ENCODE assay signal across 16 cellular contexts in the genomic region with DNA sequence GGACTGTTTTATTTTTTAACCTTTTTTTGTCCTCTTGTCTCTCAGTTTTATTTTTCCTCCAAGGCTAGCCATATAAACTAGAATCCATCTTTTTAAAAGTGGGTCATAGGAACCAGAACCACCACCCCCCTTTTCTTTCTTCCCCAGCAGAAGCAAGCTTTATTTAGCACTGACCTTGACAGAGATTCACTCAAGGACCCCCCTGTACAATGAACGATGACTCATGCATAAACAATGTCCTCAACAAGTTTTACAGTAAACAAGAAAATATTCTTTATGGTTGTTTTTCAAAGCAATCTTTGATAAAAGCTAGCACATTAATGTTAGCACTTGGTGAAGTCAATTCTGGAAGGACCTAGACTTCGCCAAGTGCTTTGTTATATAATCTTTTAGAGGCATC. TPM values are rescaled to one million over a fixed set of nuclear protein-coding genes. Genes with fewer than 3 reads are reported as not detected.
DNase-seq lines count a peak whose midpoint lies in the region; ATAC-seq and TF ChIP-seq lines count a peak whose summit lies in the region.
"Had no signal": no experiment of that assay in that cellular context is flagged by ENCODE, and none has a peak within 500 bp of the region (broad histone marks: within the 10 kb centered on the region; RNA-seq: fewer than 3 reads in every experiment).

No MANE protein-coding gene starts in this region.

- ATAC-seq in naive B cell (ENCODE audit: low read depth in 2 of 2) (no peak), HG02642 (IDR thresholded peaks at IDR 0.05; ENCODE audit: poor library complexity, unreplicated experiment) (no peak)
- ATAC-seq: natural killer cell; right cardiac atrium; stimulated activated naive CD8-positive, alpha-beta T cell treated with anti-CD3 and anti-CD28 coated beads, Interleukin-15, amount 100 ng/mL, for 72 hours had no signal

- H3K36me3 Mint-ChIP-seq in naive B cell = peaks cover 0 to 11% of the 10 kb centered on the region in 2 donors
- peaks cover 3 to 19% (median 5%) of the 10 kb centered on the region in 3 experiments; a peak in 6 of 7 replicates for H3K36me3 Mint-ChIP-seq in H9 (ENCODE audit: insufficient read depth in 1 of 3, low read depth in 3 of 3)
- H3K36me3 Mint-ChIP-seq: natural killer cell had no signal

- H3T11ph ChIP-seq in H9 (ENCODE audit: low read length) = no peak overlapping the region

- H3K56ac ChIP-seq in H9 (ENCODE audit: insufficient read length, low read depth, low read length) = no peak overlapping the region

- H3K27me3 Mint-ChIP-seq in naive B cell = no peaks in the 10 kb centered on the region
- H3K27me3 Mint-ChIP-seq in H9 (ENCODE audit: low read depth) = no peaks in the 10 kb centered on the region
- H3K27me3 Mint-ChIP-seq: stimulated activated naive CD8-positive, alpha-beta T cell treated with anti-CD3 and anti-CD28 coated beads, Interleukin-15, amount 100 ng/mL, for 72 hours had no signal

- no peak overlapping the region for H2BK120ac ChIP-seq in H9 (ENCODE audit: low read depth, low read length, poor library complexity, severe bottlenecking)

- H4K5ac ChIP-seq in H9 (ENCODE audit: insufficient read length, low read depth, low read length) = no peak overlapping the region

- H2AK5ac ChIP-seq in H9 (ENCODE audit: insufficient read length, low read length) = no peak overlapping the region

- H3K4me3 Mint-ChIP-seq in naive B cell (peak overlapping the region in 2 of 8 donors; percentile 1 to 19), H9 (no peak overlapping the region)
- H3K4me3 Mint-ChIP-seq: natural killer cell; stimulated activated naive CD8-positive, alpha-beta T cell treated with anti-CD3 and anti-CD28 coated beads, Interleukin-15, amount 100 ng/mL, for 72 hours had no signal

- peak overlapping the region; percentile 19 for H3K4me2 ChIP-seq in DOHH2 (ENCODE audit: low read length)
- H3K4me2 ChIP-seq in H9 (ENCODE audit: insufficient read depth, insufficient read length, low read length) = no peak overlapping the region

- no peak overlapping the region for H2BK5ac ChIP-seq in H9 (ENCODE audit: insufficient read length, low read length)

- intact Hi-C loops in colonic mucosa (cut with DNase I) = no loop called here

- no peaks in the 10 kb centered on the region for H3K27me3 ChIP-seq in DOHH2 (ENCODE audit: control insufficient read depth, low read length)
- H3K27me3 ChIP-seq in H9 (ENCODE audit: insufficient read depth, low read length) = no peaks in the 10 kb centered on the region
- H3K27me3 ChIP-seq in colonic mucosa = no peaks in the 10 kb centered on the region

- H3K14ac ChIP-seq in H9 (ENCODE audit: insufficient read depth, low read length) = no peak overlapping the region

- H3K36me3 ChIP-seq in DOHH2 (ENCODE audit: control insufficient read depth, low read length) (peaks cover 18% of the 10 kb centered on the region), colonic mucosa (no peaks in the 10 kb centered on the region)
- H3K36me3 ChIP-seq: HAP-1 had no signal

- no peak overlapping the region for H3K23ac ChIP-seq in H9 (ENCODE audit: insufficient read length, low read depth, low read length)

- H4K91ac ChIP-seq in H9 (ENCODE audit: insufficient read length, low read depth, low read length) = no peak overlapping the region

- peaks cover 2% of the 10 kb centered on the region for H3K79me1 ChIP-seq in H9 (ENCODE audit: insufficient read depth, low read depth, low read length, poor library complexity, severe bottlenecking)

- H3F3A ChIP-seq in DOHH2 (ENCODE audit: control insufficient read depth, insufficient read depth) = peaks cover 4% of the 10 kb centered on the region

- H3K4me1 ChIP-seq in DOHH2 (ENCODE audit: control insufficient read depth, low read length) (peaks cover 51% of the 10 kb centered on the region), H9 (ENCODE audit: insufficient read depth, low read length) (no peaks in the 10 kb centered on the region), colonic mucosa (peaks cover 4% of the 10 kb centered on the region)

- H3K9me3 ChIP-seq in DOHH2 (ENCODE audit: control insufficient read depth, insufficient read depth, low read length) = no peaks in the 10 kb centered on the region
- H3K9me3 ChIP-seq in H9 (ENCODE audit: control insufficient read depth, low read depth, low read length) = no peaks in the 10 kb centered on the region
- H3K9me3 ChIP-seq in colonic mucosa = no peaks in the 10 kb centered on the region
- H3K9me3 ChIP-seq: HAP-1 had no signal

- H3K4me3 ChIP-seq in DOHH2 (ENCODE audit: low read length) (no peak overlapping the region), choroid plexus epithelial cell (ENCODE audit: low read depth, low read length) (no peak overlapping the region), colonic mucosa (no peak overlapping the region)
- H3K4me3 ChIP-seq: HAP-1 had no signal

- H2BK12ac ChIP-seq in H9 (ENCODE audit: insufficient read length, low read depth, low read length) = no peak overlapping the region

- H3K4ac ChIP-seq in H9 (ENCODE audit: low read depth, low read length) = no peak overlapping the region

- H3K9ac ChIP-seq in H9 (ENCODE audit: extremely low read depth, insufficient read length, low read length) = no peak overlapping the region
- H3K9ac ChIP-seq in colonic mucosa (ENCODE audit: low read depth in 2 of 2, low read length in 2 of 2) = no peak overlapping the region

- no CpG with 5 or more reads among the region's 2 CpGs for WGBS in H9 (ENCODE audit: extremely low coverage, insufficient read length, low lambda C conversion rate)

- no peak overlapping the region for H3K18ac ChIP-seq in H9 (ENCODE audit: insufficient read length, low read depth, low read length)

- H3K79me2 ChIP-seq in DOHH2 (ENCODE audit: control insufficient read depth, low read length) (peaks cover 94% of the 10 kb centered on the region), H9 (ENCODE audit: insufficient read depth, low read length) (peaks cover 5% of the 10 kb centered on the region; the same call in 1 of the 2 replicates)

- H3K9me3 Mint-ChIP-seq in naive B cell = no peaks in the 10 kb centered on the region
- no peaks in the 10 kb centered on the region for H3K9me3 Mint-ChIP-seq in H9
- H3K9me3 Mint-ChIP-seq: natural killer cell; stimulated activated naive CD8-positive, alpha-beta T cell treated with anti-CD3 and anti-CD28 coated beads, Interleukin-15, amount 100 ng/mL, for 72 hours had no signal

- no peak overlapping the region for H4K8ac ChIP-seq in H9 (replicated peaks; ENCODE audit: insufficient read length, low read depth, low read length)

- no peak overlapping the region for H2BK20ac ChIP-seq in H9 (ENCODE audit: low read depth, low read length, poor library complexity, severe bottlenecking)

- H3K27ac ChIP-seq in DOHH2 (ENCODE audit: low read depth, low read length) = no peak overlapping the region
- no peak overlapping the region for H3K27ac ChIP-seq in H9 (ENCODE audit: insufficient read length, low read depth, low read length)
- H3K27ac ChIP-seq in colonic mucosa = no peak overlapping the region
- H3K27ac ChIP-seq: C4-2B had no signal

- H3K9me2 ChIP-seq in DOHH2 (replicated peaks; ENCODE audit: control insufficient read depth, low read length) = no peaks in the 10 kb centered on the region

- H2AFZ ChIP-seq in H9 (ENCODE audit: low read length) = no peak overlapping the region

- H3K23me2 ChIP-seq in H9 (ENCODE audit: insufficient read length, low read depth, low read length, poor library complexity, severe bottlenecking) = no peaks in the 10 kb centered on the region

- H4K20me1 ChIP-seq in DOHH2 (ENCODE audit: control insufficient read depth, insufficient read depth, low read depth, low read length) = no peaks in the 10 kb centered on the region
- H4K20me1 ChIP-seq in H9 (ENCODE audit: control insufficient read depth, insufficient read depth, insufficient read length) = no peaks in the 10 kb centered on the region

- H3K27ac Mint-ChIP-seq in naive B cell (peak overlapping the region in 4 of 6 donors; percentile 23 to 89 (median 56)), H9 (peak overlapping the region in 1 of 3 experiments; percentile 33; a peak in 3 of 7 replicates)
- H3K27ac Mint-ChIP-seq: stimulated activated naive CD8-positive, alpha-beta T cell treated with anti-CD3 and anti-CD28 coated beads, Interleukin-15, amount 100 ng/mL, for 72 hours had no signal

- H2BK15ac ChIP-seq in H9 (ENCODE audit: low read depth, low read length) = no peak overlapping the region

- TF ChIP-seq CTCF in DOHH2 (IDR thresholded peaks at IDR 0.05; ENCODE audit: low read depth, low read length, poor library complexity, severe bottlenecking) (no peak), choroid plexus epithelial cell (conservative IDR thresholded peaks at IDR 0.05; ENCODE audit: low read depth, low read length) (no peak), H9 (conservative IDR thresholded peaks at IDR 0.05) (no peak), colonic mucosa (IDR thresholded peaks at IDR 0.05) (no peak)

- peak; percentile 50 for DNase-seq in M059J (ENCODE audit: low read depth)
- DNase-seq in choroid plexus epithelial cell (ENCODE audit: low read depth) = peak; percentile 70
- DNase-seq in naive B cell = no peak
- no peak for DNase-seq in H9
- DNase-seq in COLO668 (lab: John Stamatoyannopoulos, UW; ENCODE audit: unreplicated experiment) = no peak
- no peak for DNase-seq in colonic mucosa
- DNase-seq: activated CD8-positive, alpha-beta memory T cell treated with anti-CD3 and anti-CD28 coated beads, Interleukin-2, amount 50 U/mL, for 48 hours; MM.1S; natural killer cell; NCI-H2081 treated with DMSO at 0.1 percent for 48 hours; right cardiac atrium; stimulated activated naive CD8-positive, alpha-beta T cell treated with anti-CD3 and anti-CD28 coated beads, Interleukin-15, amount 100 ng/mL, for 72 hours had no signal

- peaks cover 51 to 72% (median 56%) of the 10 kb centered on the region in 3 donors for H3K4me1 Mint-ChIP-seq in naive B cell
- peaks cover 21 to 22% of the 10 kb centered on the region in 2 experiments for H3K4me1 Mint-ChIP-seq in H9

RNA-seq across cellular contexts. Expression of gene PKN2, which starts 14.1 kb away (rescaled TPM):
- 22.5 and 30.7 TPM in 2 replicates for total RNA-seq in M059J (2014; rRNA removed; shearing (Covaris generic))
- 10 to 100 TPM in 3 of 6 donors, 1 to 10 TPM in 3; 7.6 to 13.3 (median 10.2) TPM for polyA plus RNA-seq in naive B cell (ENCODE audit: low read depth in 6 of 6)
- total RNA-seq in H9 (2021) (32.0 and 32.5 TPM in 2 replicates), colonic mucosa (10 to 100 TPM; 41.1 to 60.5 TPM)

Comparison
In these comparisons a context has a peak if more than half of its experiments do, and no peak if none do; other contexts are left out.
1. DNase-seq: peak in M059J (single experiment) and choroid plexus epithelial cell (single experiment); none in naive B cell (single experiment), H9 (single experiment), COLO668 (single experiment) and colonic mucosa (single experiment).